ENCODE assay signal across 10 cellular contexts in genomic region chr16:22641030-22641671, GRCh38.
A peak's percentile ranks its signal among the peaks of the same experiment; 100 is the strongest.
DNase-seq lines count a peak whose midpoint lies in the region; ATAC-seq and TF ChIP-seq lines count a peak whose summit lies in the region.
"Had no signal": no experiment of that assay in that cellular context is flagged by ENCODE, and none has a peak within 500 bp of the region (broad histone marks: within the 10 kb centered on the region; RNA-seq: fewer than 3 reads in every experiment).

No MANE protein-coding gene starts in this region.

- no peak overlapping the region for H3K27ac Mint-ChIP-seq in WTC11
- no peak overlapping the region for H3K27ac Mint-ChIP-seq in natural killer cell treated with Interleukin-12 subunit alpha and Interleukin-12 subunit beta and Interleukin-15 and Interleukin-18, amount 100 ng/mL, for 72 hours
- H3K27ac Mint-ChIP-seq: activated B cell treated with CpG ODN at 0.5 μM for 24 hours had no signal

- H3K4me1 ChIP-seq in DND-41 (ENCODE audit: insufficient read depth, low read length), result no peaks in the 10 kb centered on the region

- H3K36me3 ChIP-seq in DND-41 (ENCODE audit: insufficient read depth, low read length), result no peaks in the 10 kb centered on the region

- DNase-seq in DND-41 (peak; percentile 49), HuH-7 (ENCODE audit: low spot score) (peak; percentile 30), WTC11 (ENCODE audit: low spot score) (peak; percentile 19), iPS-NIHi7 (ENCODE audit: extremely low spot score) (peak; percentile 80)
- no peak for DNase-seq in natural killer cell treated with Interleukin-12 subunit alpha and Interleukin-12 subunit beta and Interleukin-15 and Interleukin-18, amount 100 ng/mL, for 72 hours (ENCODE audit: low spot score)
- DNase-seq in stimulated activated CD4-positive, alpha-beta T cell treated with anti-CD3 and anti-CD28 coated beads, Interleukin-2, amount 100 ng/mL, for 24 hours, result no peak
- DNase-seq: activated B cell treated with CpG ODN at 0.5 μM for 24 hours, NCI-H510A treated with DMSO at 0.1 percent for 48 hours had no signal

- H3K4me3 Mint-ChIP-seq in WTC11, result no peak overlapping the region
- H3K4me3 Mint-ChIP-seq in natural killer cell treated with Interleukin-12 subunit alpha and Interleukin-12 subunit beta and Interleukin-15 and Interleukin-18, amount 100 ng/mL, for 72 hours, result no peak overlapping the region
- H3K4me3 Mint-ChIP-seq: activated B cell treated with CpG ODN at 0.5 μM for 24 hours had no signal

- TF ChIP-seq CTCF in DND-41 (IDR thresholded peaks at IDR 0.05; ENCODE audit: borderline replicate concordance, extremely low read depth, low read length, poor library complexity, severe bottlenecking) (no peak), WTC11 (IDR thresholded peaks at IDR 0.05) (no peak)

- no peaks in the 10 kb centered on the region for H4K20me1 ChIP-seq in DND-41 (ENCODE audit: insufficient read depth, low read length)

- no peaks in the 10 kb centered on the region for H3K79me2 ChIP-seq in DND-41 (ENCODE audit: insufficient read depth, low read length)

- H3K9ac ChIP-seq in DND-41 (ENCODE audit: low read depth, low read length), result no peak overlapping the region

- no peak overlapping the region for H3K4me2 ChIP-seq in DND-41 (ENCODE audit: insufficient read depth, low read length)

- ATAC-seq in DND-41 (ENCODE audit: insufficient read depth, low read depth), result peak; percentile 54; the same call in 2 of the 3 replicates
- no peak for ATAC-seq in WTC11
- no peak for ATAC-seq in HG02970 (IDR thresholded peaks at IDR 0.05; ENCODE audit: low FRiP score, unreplicated experiment)
- ATAC-seq in natural killer cell treated with Interleukin-12 subunit alpha and Interleukin-12 subunit beta and Interleukin-15 and Interleukin-18, amount 100 ng/mL, for 72 hours, result no peak
- ATAC-seq in GM21360 (IDR thresholded peaks at IDR 0.05; ENCODE audit: unreplicated experiment), result no peak

- H3K36me3 Mint-ChIP-seq in WTC11, result no peaks in the 10 kb centered on the region
- no peaks in the 10 kb centered on the region for H3K36me3 Mint-ChIP-seq in natural killer cell treated with Interleukin-12 subunit alpha and Interleukin-12 subunit beta and Interleukin-15 and Interleukin-18, amount 100 ng/mL, for 72 hours

- H3K27me3 Mint-ChIP-seq in WTC11 (ENCODE audit: low read depth), result no peaks in the 10 kb centered on the region
- H3K27me3 Mint-ChIP-seq in natural killer cell treated with Interleukin-12 subunit alpha and Interleukin-12 subunit beta and Interleukin-15 and Interleukin-18, amount 100 ng/mL, for 72 hours, result no peaks in the 10 kb centered on the region
- H3K27me3 Mint-ChIP-seq: activated B cell treated with CpG ODN at 0.5 μM for 24 hours had no signal

- H3K9me3 ChIP-seq in DND-41 (ENCODE audit: insufficient read depth, low read length, severe bottlenecking), result no peaks in the 10 kb centered on the region

- POLR2A ChIA-PET in WTC11 (lab: Charles Lee), result no interaction called here

- no peak overlapping the region for H2AFZ ChIP-seq in DND-41 (ENCODE audit: low read depth, low read length)

- peaks cover under 1% of the 10 kb centered on the region; the same call in 1 of the 2 replicates for H3K4me1 Mint-ChIP-seq in WTC11
- no peaks in the 10 kb centered on the region for H3K4me1 Mint-ChIP-seq in natural killer cell treated with Interleukin-12 subunit alpha and Interleukin-12 subunit beta and Interleukin-15 and Interleukin-18, amount 100 ng/mL, for 72 hours (ENCODE audit: low read depth in 2 of 2)
- H3K4me1 Mint-ChIP-seq: activated B cell treated with CpG ODN at 0.5 μM for 24 hours had no signal

- H3K9me3 Mint-ChIP-seq in WTC11, result no peaks in the 10 kb centered on the region
- no peaks in the 10 kb centered on the region for H3K9me3 Mint-ChIP-seq in natural killer cell treated with Interleukin-12 subunit alpha and Interleukin-12 subunit beta and Interleukin-15 and Interleukin-18, amount 100 ng/mL, for 72 hours
- H3K9me3 Mint-ChIP-seq: activated B cell treated with CpG ODN at 0.5 μM for 24 hours had no signal

- CTCF ChIA-PET in WTC11 (lab: Charles Lee), result no interaction called here

- peaks cover 5% of the 10 kb centered on the region for H3K27me3 ChIP-seq in DND-41 (ENCODE audit: insufficient read depth, low read length, poor library complexity)

- H3K27ac ChIP-seq in DND-41 (ENCODE audit: low read length), result no peak overlapping the region

- H3K4me3 ChIP-seq in DND-41 (ENCODE audit: low read depth in 1 of 2, low read length in 2 of 2), result no peak overlapping the region

TF ChIP-seq in WTC11, 78 proteins besides CTCF, POLR2A, EP300 and RAD21 (continues in another document):
- TF ChIP-seq ZNF281 (CRISPR knock-in tag; IDR thresholded peaks at IDR 0.05) (no peak), CDX4 (CRISPR knock-in tag; IDR thresholded peaks at IDR 0.05; ENCODE audit: borderline replicate concordance) (no peak), STAT6 (CRISPR knock-in tag; conservative IDR thresholded peaks at IDR 0.05; ENCODE audit: low read depth) (no peak), FOXP4 (CRISPR knock-in tag; IDR thresholded peaks at IDR 0.05) (no peak)
- TF ChIP-seq, protein P1, sequence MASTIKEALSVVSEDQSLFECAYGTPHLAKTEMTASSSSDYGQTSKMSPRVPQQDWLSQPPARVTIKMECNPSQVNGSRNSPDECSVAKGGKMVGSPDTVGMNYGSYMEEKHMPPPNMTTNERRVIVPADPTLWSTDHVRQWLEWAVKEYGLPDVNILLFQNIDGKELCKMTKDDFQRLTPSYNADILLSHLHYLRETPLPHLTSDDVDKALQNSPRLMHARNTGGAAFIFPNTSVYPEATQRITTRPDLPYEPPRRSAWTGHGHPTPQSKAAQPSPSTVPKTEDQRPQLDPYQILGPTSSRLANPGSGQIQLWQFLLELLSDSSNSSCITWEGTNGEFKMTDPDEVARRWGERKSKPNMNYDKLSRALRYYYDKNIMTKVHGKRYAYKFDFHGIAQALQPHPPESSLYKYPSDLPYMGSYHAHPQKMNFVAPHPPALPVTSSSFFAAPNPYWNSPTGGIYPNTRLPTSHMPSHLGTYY (CRISPR knock-in tag; IDR thresholded peaks at IDR 0.05), result no peak

Comparison
In these comparisons a context has a peak if more than half of its experiments do, and no peak if none do; other contexts are left out.
1. DNase-seq: peak in DND-41 (single experiment), HuH-7 (single experiment), WTC11 (single experiment) and iPS-NIHi7 (single experiment); none in natural killer cell treated with Interleukin-12 subunit alpha and Interleukin-12 subunit beta and Interleukin-15 and Interleukin-18, amount 100 ng/mL, for 72 hours (single experiment) and stimulated activated CD4-positive, alpha-beta T cell treated with anti-CD3 and anti-CD28 coated beads, Interleukin-2, amount 100 ng/mL, for 24 hours (0 of 2).